In the genomic region with DNA sequence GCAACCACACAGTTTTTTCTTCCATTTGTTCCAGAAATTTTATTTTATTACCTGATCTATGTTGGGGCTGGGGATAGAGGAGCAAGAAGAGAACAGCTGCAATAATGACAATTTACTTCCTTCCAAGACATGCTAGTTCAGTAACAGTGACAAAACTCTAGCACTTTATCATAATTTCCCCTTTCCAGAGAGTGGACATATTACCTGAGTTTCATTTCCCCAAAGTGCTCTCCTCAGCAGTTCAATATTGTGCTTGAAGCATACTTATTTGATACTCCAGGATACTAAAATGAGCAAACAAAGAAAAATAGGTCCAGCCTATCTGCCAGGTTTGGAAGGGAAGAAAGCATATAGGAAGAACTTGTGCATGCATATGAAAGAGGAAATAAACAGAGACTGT, we compare ENCODE assay signal across 31 cellular contexts.
"Had no signal": no experiment of that assay in that cellular context is flagged by ENCODE, and none has a peak within 500 bp of the region (broad histone marks: within the 10 kb centered on the region; RNA-seq: fewer than 3 reads in every experiment).

No MANE protein-coding gene starts in this region.

- H3K27me3 ChIP-seq: gastroesophageal sphincter, ovary, sigmoid colon, uterus had no signal

- H3K4me3 Mint-ChIP-seq: activated CD4-positive, alpha-beta T cell treated with anti-CD3 and anti-CD28 coated beads, Interleukin-2, amount 10 ng/mL, durations not matched to agents 7 days and 5 days; activated CD8-positive, alpha-beta T cell treated with anti-CD3 and anti-CD28 coated beads for 36 hours; activated T-cell treated with anti-CD3 and anti-CD28 coated beads, Interleukin-2, amount 50 U/mL, for 4 hours; activated T-helper 17 cell treated with anti-CD3 and anti-CD28 coated beads, Interleukin-2, amount 50 U/mL, for 72 hours; effector memory CD8-positive, alpha-beta T cell; immature natural killer cell; mesothelial cell of epicardium; naive thymus-derived CD4-positive, alpha-beta T cell; stimulated activated effector memory CD8-positive, alpha-beta T cell treated with anti-CD3 and anti-CD28 coated beads, Interleukin-12 subunit alpha, Interleukin-12 subunit beta, amount 100 ng/mL, for 72 hours; stimulated activated naive CD8-positive, alpha-beta T cell treated with anti-CD3 and anti-CD28 coated beads, Interleukin-15, amount 100 ng/mL, for 72 hours; type B pancreatic cell; WTC11 had no signal

- H3K9me3 ChIP-seq: gastroesophageal sphincter, heart left ventricle, ovary, prostate gland, uterus had no signal

- H3K27ac ChIP-seq: gastroesophageal sphincter, heart left ventricle, ovary, prostate gland, sigmoid colon, uterus had no signal

- H3K4me1 Mint-ChIP-seq: activated T-helper 17 cell treated with anti-CD3 and anti-CD28 coated beads, Interleukin-2, amount 50 U/mL, for 72 hours had no signal

- FAIRE-seq: astrocyte, endothelial cell of umbilical vein, kidney, small intestine had no signal

- H3K36me3 ChIP-seq: gastroesophageal sphincter, heart left ventricle, ovary, prostate gland, sigmoid colon, uterus had no signal

- ATAC-seq: activated CD8-positive, alpha-beta T cell treated with anti-CD3 and anti-CD28 coated beads for 36 hours; activated T-cell treated with anti-CD3 and anti-CD28 coated beads, Interleukin-2, amount 50 U/mL, for 4 hours; activated T-helper 17 cell treated with anti-CD3 and anti-CD28 coated beads, Interleukin-2, amount 50 U/mL, for 72 hours; effector memory CD8-positive, alpha-beta T cell; gastroesophageal sphincter; heart left ventricle; left colon; naive thymus-derived CD4-positive, alpha-beta T cell; stimulated activated effector memory CD8-positive, alpha-beta T cell treated with anti-CD3 and anti-CD28 coated beads, Interleukin-12 subunit alpha, Interleukin-12 subunit beta, amount 100 ng/mL, for 72 hours; stimulated activated naive CD8-positive, alpha-beta T cell treated with anti-CD3 and anti-CD28 coated beads, Interleukin-15, amount 100 ng/mL, for 72 hours had no signal

- H3K4me1 ChIP-seq: gastroesophageal sphincter, heart left ventricle, prostate gland, sigmoid colon, uterus had no signal

- H3K27ac Mint-ChIP-seq: activated CD4-positive, alpha-beta T cell treated with anti-CD3 and anti-CD28 coated beads, Interleukin-2, amount 10 ng/mL, durations not matched to agents 7 days and 5 days; activated CD8-positive, alpha-beta T cell treated with anti-CD3 and anti-CD28 coated beads for 36 hours; activated T-helper 17 cell treated with anti-CD3 and anti-CD28 coated beads, Interleukin-2, amount 50 U/mL, for 72 hours; effector memory CD8-positive, alpha-beta T cell; immature natural killer cell; mesothelial cell of epicardium; naive thymus-derived CD4-positive, alpha-beta T cell; stimulated activated effector memory CD8-positive, alpha-beta T cell treated with anti-CD3 and anti-CD28 coated beads, Interleukin-12 subunit alpha, Interleukin-12 subunit beta, amount 100 ng/mL, for 72 hours; stimulated activated naive CD8-positive, alpha-beta T cell treated with anti-CD3 and anti-CD28 coated beads, Interleukin-15, amount 100 ng/mL, for 72 hours; type B pancreatic cell; WTC11 had no signal

- DNase-seq: activated CD4-positive, alpha-beta T cell treated with anti-CD3 and anti-CD28 coated beads for 1 hour; activated CD4-positive, alpha-beta T cell treated with anti-CD3 and anti-CD28 coated beads, Interleukin-2, amount 10 ng/mL, durations not matched to agents 7 days and 5 days; activated CD8-positive, alpha-beta T cell treated with anti-CD3 and anti-CD28 coated beads for 36 hours; activated gamma-delta T cell treated with Interleukin-2 at 50 U/mL for 16 hours; activated naive CD4-positive, alpha-beta T cell treated with anti-CD3 and anti-CD28 coated beads, Interleukin-2, amount 50 U/mL, for 16 hours; activated T-cell treated with anti-CD3 and anti-CD28 coated beads, Interleukin-2, amount 50 U/mL, for 4 hours; amniotic stem cell; cortex of kidney; effector memory CD8-positive, alpha-beta T cell; heart left ventricle; hypothalamus; immature natural killer cell; kidney; left colon; naive thymus-derived CD4-positive, alpha-beta T cell; ovary; sigmoid colon; small intestine; stimulated activated CD4-positive, alpha-beta T cell treated with anti-CD3 and anti-CD28 coated beads, Interleukin-4, amount 100 ng/mL, for 24 hours; stimulated activated naive CD8-positive, alpha-beta T cell treated with anti-CD3 and anti-CD28 coated beads, Interleukin-15, amount 100 ng/mL, for 72 hours; substantia nigra; uterus had no signal

- H3K36me3 Mint-ChIP-seq: mesothelial cell of epicardium; stimulated activated effector memory CD8-positive, alpha-beta T cell treated with anti-CD3 and anti-CD28 coated beads, Interleukin-12 subunit alpha, Interleukin-12 subunit beta, amount 100 ng/mL, for 72 hours had no signal

- H3K4me3 ChIP-seq: gastroesophageal sphincter, heart left ventricle, ovary, prostate gland, sigmoid colon, uterus had no signal
